6 cellular contexts compared by ENCODE assay signal in genomic region chr11:101476186-101476585, GRCh38.
"Had no signal": no experiment of that assay in that cellular context is flagged by ENCODE, and none has a peak within 500 bp of the region (broad histone marks: within the 10 kb centered on the region; RNA-seq: fewer than 3 reads in every experiment).

No MANE protein-coding gene starts in this region.

- ATAC-seq: GM23338, K562 had no signal

- H3K4me3 ChIP-seq: GM23338, K562 had no signal

- H3K27ac ChIP-seq: HL-60 had no signal

- H2AFZ ChIP-seq: GM23338 had no signal

- H3K4me2 ChIP-seq: GM23338 had no signal

- DNase-seq: H9, HCEC 1CT, IMR-90 had no signal
